ENCODE assay signal across 28 cellular contexts in genomic region chr6:170167657-170168159, GRCh38.
DNase-seq lines count a peak whose midpoint lies in the region; ATAC-seq and TF ChIP-seq lines count a peak whose summit lies in the region.
"Had no signal": no experiment of that assay in that cellular context is flagged by ENCODE, and none has a peak within 500 bp of the region (broad histone marks: within the 10 kb centered on the region; RNA-seq: fewer than 3 reads in every experiment).

No MANE protein-coding gene starts in this region.

- ATAC-seq in Right ventricle myocardium inferior (no peak), upper lobe of right lung (peak; percentile 62), GM19351 (IDR thresholded peaks at IDR 0.05; ENCODE audit: unreplicated experiment) (no peak)
- ATAC-seq: activated CD4-positive, alpha-beta T cell treated with anti-CD3 and anti-CD28 coated beads for 36 hours; left colon; naive thymus-derived CD4-positive, alpha-beta T cell; stimulated activated effector memory CD8-positive, alpha-beta T cell treated with anti-CD3 and anti-CD28 coated beads, Interleukin-12 subunit alpha, Interleukin-12 subunit beta, amount 100 ng/mL, for 72 hours had no signal

- H3K9me3 ChIP-seq in right atrium auricular region (no peaks in the 10 kb centered on the region), left ventricle myocardium inferior (replicated peaks) (no peaks in the 10 kb centered on the region), upper lobe of right lung (no peaks in the 10 kb centered on the region)
- H3K9me3 ChIP-seq: vagina had no signal

- no peak for TF ChIP-seq CTCF in right atrium auricular region (IDR thresholded peaks at IDR 0.05)
- no peak for TF ChIP-seq CTCF in left ventricle myocardium inferior (IDR thresholded peaks at IDR 0.05; ENCODE audit: borderline replicate concordance)
- TF ChIP-seq CTCF in upper lobe of right lung (IDR thresholded peaks at IDR 0.05): no peak

- H3K4me3 ChIP-seq in right atrium auricular region: peak overlapping the region in 1 of 2 donors; percentile 17
- H3K4me3 ChIP-seq in left ventricle myocardium inferior: peak overlapping the region; percentile 63
- peak overlapping the region; percentile 40 for H3K4me3 ChIP-seq in upper lobe of right lung
- H3K4me3 ChIP-seq: vagina had no signal

- intact Hi-C loops in Right ventricle myocardium inferior (cut with DNase I) (loop anchor here (5.0 kb wide), 2 partner anchors 125 to 155 kb away; partner anchors contain the start of gene DLL1), left ventricle myocardium inferior (cut with micrococcal nuclease) (no loop called here), posterior vena cava (cut with DNase I) (no loop called here), upper lobe of right lung (cut with DNase I) (no loop called here)

- no peak overlapping the region for H3K27ac ChIP-seq in right atrium auricular region
- peak overlapping the region; percentile 82 for H3K27ac ChIP-seq in left ventricle myocardium inferior (replicated peaks)
- H3K27ac ChIP-seq in upper lobe of right lung: peak overlapping the region; percentile 71
- H3K27ac ChIP-seq: 22Rv1, C4-2B, vagina had no signal

- DNase-seq in Right ventricle myocardium inferior (ENCODE audit: missing footprints) (peak; percentile 70), right atrium auricular region (ENCODE audit: low spot score) (no peak), left ventricle myocardium inferior (peak; percentile 32), posterior vena cava (ENCODE audit: low spot score) (peak; percentile 72), upper lobe of right lung (peak; percentile 58), NCI-H510A (lab: John Stamatoyannopoulos, UW) (no peak), NCI-H1105 (lab: John Stamatoyannopoulos, UW) (no peak)
- DNase-seq: activated CD4-positive, alpha-beta T cell treated with anti-CD3 and anti-CD28 coated beads for 36 hours; activated CD8-positive, alpha-beta memory T cell treated with anti-CD3 and anti-CD28 coated beads for 24 hours; activated effector memory CD4-positive, alpha-beta T cell treated with Interleukin-2 at 50 U/mL for 16 hours; DND-41; H9; KG1; left colon; midbrain; MM.1S; naive thymus-derived CD4-positive, alpha-beta T cell; NCI-H1417 treated with DMSO at 0.1 percent for 48 hours; NCI-H2081 treated with DMSO at 0.1 percent for 48 hours; NCI-H226; OCI-M1; stimulated activated CD4-positive, alpha-beta T cell treated with anti-CD3 and anti-CD28 coated beads, Interleukin-4, amount 100 ng/mL, for 24 hours; T-helper 2 cell had no signal

- H3K27me3 ChIP-seq in right atrium auricular region (no peaks in the 10 kb centered on the region), left ventricle myocardium inferior (ENCODE audit: low read depth) (no peaks in the 10 kb centered on the region), upper lobe of right lung (no peaks in the 10 kb centered on the region)
- H3K27me3 ChIP-seq: vagina had no signal

- H3K4me1 ChIP-seq in right atrium auricular region (peaks cover 0 to 27% of the 10 kb centered on the region in 2 donors), left ventricle myocardium inferior (peaks cover 34% of the 10 kb centered on the region), upper lobe of right lung (no peaks in the 10 kb centered on the region)
- H3K4me1 ChIP-seq: vagina had no signal

- no peaks in the 10 kb centered on the region for H3K36me3 ChIP-seq in right atrium auricular region
- H3K36me3 ChIP-seq in left ventricle myocardium inferior: no peaks in the 10 kb centered on the region
- H3K36me3 ChIP-seq in upper lobe of right lung: no peaks in the 10 kb centered on the region
- H3K36me3 ChIP-seq: vagina had no signal

Comparison
In these comparisons a context has a peak if more than half of its experiments do, and no peak if none do; other contexts are left out.
1. DNase-seq: peak in Right ventricle myocardium inferior (single experiment), left ventricle myocardium inferior (single experiment), posterior vena cava (single experiment) and upper lobe of right lung (single experiment); none in right atrium auricular region (single experiment), NCI-H510A (single experiment) and NCI-H1105 (single experiment).
2. H3K27ac ChIP-seq: peak in left ventricle myocardium inferior (single experiment) and upper lobe of right lung (single experiment); none in right atrium auricular region (0 of 2).